ENCODE assay signal across 1 cellular context in genomic region chr16:1531638-1531910, GRCh38.
TF ChIP-seq lines count a peak whose summit lies in the region.

No MANE protein-coding gene starts in this region.

TF ChIP-seq in IMR-90, 13 proteins besides CTCF, POLR2A, EP300 and RAD21:
- TF ChIP-seq NFE2L2 (IDR thresholded peaks at IDR 0.05; ENCODE audit: low read depth, low read length) (no peak), CHD1 (IDR thresholded peaks at IDR 0.05; ENCODE audit: low read depth, low read length) (no peak), MAFK (IDR thresholded peaks at IDR 0.05; ENCODE audit: low read depth, low read length) (no peak), CEBPB (IDR thresholded peaks at IDR 0.05; ENCODE audit: low read depth, low read length) (no peak), RCOR1 (IDR thresholded peaks at IDR 0.05; ENCODE audit: insufficient replicate concordance, low read length) (no peak), SMC3 (IDR thresholded peaks at IDR 0.05; ENCODE audit: low read depth, low read length) (no peak), FOS (IDR thresholded peaks at IDR 0.05; ENCODE audit: low read depth, low read length) (no peak), RFX5 (IDR thresholded peaks at IDR 0.05; ENCODE audit: low read depth, low read length) (no peak), BHLHE40 (IDR thresholded peaks at IDR 0.05; ENCODE audit: low read depth, low read length) (no peak), MAZ (IDR thresholded peaks at IDR 0.05; ENCODE audit: borderline replicate concordance, low read depth, low read length) (no peak), USF2 (IDR thresholded peaks at IDR 0.05; ENCODE audit: low read depth, low read length) (no peak), ELK1 (IDR thresholded peaks at IDR 0.05; ENCODE audit: borderline replicate concordance, low read depth, low read length) (no peak), MXI1 (IDR thresholded peaks at IDR 0.05; ENCODE audit: borderline replicate concordance, low read depth, low read length) (no peak)
